ENCODE assay signal across 8 cellular contexts in genomic region chr4:101730291-101731117, GRCh38.
DNase-seq lines count a peak whose midpoint lies in the region; ATAC-seq and TF ChIP-seq lines count a peak whose summit lies in the region.

No MANE protein-coding gene starts in this region.

- intact Hi-C loops in ovary (cut with DNase I) (no loop called here), aorta (cut with DNase I) (loop anchor here in 1 of 2 donors (10.0 kb wide), 1 partner anchor 566 kb away; no protein-coding TSS in a partner anchor)

- peak; percentile 89 for TF ChIP-seq CTCF in OCI-LY3 (IDR thresholded peaks at IDR 0.05; ENCODE audit: low read depth, low read length)
- TF ChIP-seq CTCF in ovary (IDR thresholded peaks at IDR 0.05): no peak

- no peak overlapping the region for H3K27ac ChIP-seq in OCI-LY3 (ENCODE audit: low read length)
- H3K27ac ChIP-seq in ovary: no peak overlapping the region
- H3K27ac ChIP-seq in aorta (ENCODE audit: low read depth in 1 of 2, low read length in 2 of 2): no peak overlapping the region

- TF ChIP-seq POLR2A in ovary (IDR thresholded peaks at IDR 0.05): no peak

- H4K20me1 ChIP-seq in OCI-LY3 (ENCODE audit: insufficient read depth, low read length): no peaks in the 10 kb centered on the region

- ATAC-seq in GM19467 (IDR thresholded peaks at IDR 0.05; ENCODE audit: unreplicated experiment): peak; percentile 96
- ATAC-seq in HG03565 (IDR thresholded peaks at IDR 0.05; ENCODE audit: unreplicated experiment): peak; percentile 90
- no peak for ATAC-seq in aorta (ENCODE audit: low FRiP score)

- H2AFZ ChIP-seq in OCI-LY3 (ENCODE audit: low read depth, low read length): 0 out of 2 replicates have a peak overlapping the region, but pooled peaks have one; percentile 2

- H3K4me1 ChIP-seq in OCI-LY3 (ENCODE audit: low read length) (no peaks in the 10 kb centered on the region), ovary (ENCODE audit: insufficient read depth) (no peaks in the 10 kb centered on the region), aorta (ENCODE audit: control insufficient read depth in 1 of 2, insufficient read depth in 2 of 2, low read length in 2 of 2) (no peaks in the 10 kb centered on the region)

- H3K9ac ChIP-seq in OCI-LY3 (ENCODE audit: low read length): no peak overlapping the region

- no peak for TF ChIP-seq EP300 in ovary (IDR thresholded peaks at IDR 0.05)

- H3K4me3 ChIP-seq in OCI-LY3 (ENCODE audit: low read length) (no peak overlapping the region), ovary (no peak overlapping the region), aorta (ENCODE audit: low read length in 2 of 2) (no peak overlapping the region)

- no peak overlapping the region for H3K4me2 ChIP-seq in OCI-LY3 (ENCODE audit: low read length)

- H3K9me3 ChIP-seq in OCI-LY3 (ENCODE audit: insufficient read depth, low read length) (no peaks in the 10 kb centered on the region), ovary (no peaks in the 10 kb centered on the region), aorta (ENCODE audit: control insufficient read depth, low read length) (no peaks in the 10 kb centered on the region)

- H3K79me2 ChIP-seq in OCI-LY3 (ENCODE audit: low read length): no peaks in the 10 kb centered on the region

- peak; percentile 46 for DNase-seq in DMS 273 treated with DMSO at 0.1 percent for 48 hours (lab: John Stamatoyannopoulos, UW)
- DNase-seq in activated T-cell treated with anti-CD3 and anti-CD28 coated beads, Interleukin-2, amount 50 U/mL, for 48 hours: peak; percentile 49 to 62
- DNase-seq in foreskin melanocyte: peak; percentile 40
- peak; percentile 10 to 44 (median 32) for DNase-seq in ovary
- DNase-seq in aorta: peak; percentile 62 to 69

- WGBS in ovary, 3 donors: 61 to 71% (median 70%) methylated on average over 4 of the region's 4 CpGs
- 46 to 48% methylated on average over 4 of the region's 4 CpGs for WGBS in aorta, 2 donors

- H3K36me3 ChIP-seq in OCI-LY3 (replicated peaks; ENCODE audit: low read depth, low read length) (no peaks in the 10 kb centered on the region), ovary (no peaks in the 10 kb centered on the region), aorta (ENCODE audit: control insufficient read depth in 1 of 2, insufficient read depth in 2 of 2, low read length in 1 of 2) (no peaks in the 10 kb centered on the region)

- H3K27me3 ChIP-seq in OCI-LY3 (ENCODE audit: low read depth, low read length): no peaks in the 10 kb centered on the region
- H3K27me3 ChIP-seq in ovary: no peaks in the 10 kb centered on the region
- H3K27me3 ChIP-seq in aorta (ENCODE audit: control insufficient read depth in 1 of 2, insufficient read depth in 2 of 2, low read length in 1 of 2): no peaks in the 10 kb centered on the region
